21 cellular contexts compared by ENCODE assay signal in genomic region chr7:95569720-95570119, GRCh38. TPM values are rescaled to one million over a fixed set of nuclear protein-coding genes. Genes with fewer than 3 reads are reported as not detected.
DNase-seq lines count a peak whose midpoint lies in the region; ATAC-seq, FAIRE-seq and TF ChIP-seq lines count a peak whose summit lies in the region.
"Had no signal": no experiment of that assay in that cellular context is flagged by ENCODE, and none has a peak within 500 bp of the region (broad histone marks: within the 10 kb centered on the region; RNA-seq: fewer than 3 reads in every experiment).

No MANE protein-coding gene starts in this region.

- WGBS in A549 (ENCODE audit: missing lambda C conversion rate), result 56% methylated on average over 2 of the region's 2 CpGs

- H3K4me1 ChIP-seq in A549, result peaks cover 4% of the 10 kb centered on the region; the same call in 1 of the 3 replicates
- no peaks in the 10 kb centered on the region for H3K4me1 ChIP-seq in GM23338 (ENCODE audit: insufficient read depth)
- H3K4me1 ChIP-seq: BLaER1, Caco-2 had no signal

- H3K36me3 Mint-ChIP-seq in GM23338 (ENCODE audit: low read depth), result no peaks in the 10 kb centered on the region
- H3K36me3 Mint-ChIP-seq: CD4-positive, CD25-positive, alpha-beta regulatory T cell; CD8-positive, alpha-beta T cell had no signal

- peaks cover 1% of the 10 kb centered on the region for H3K27me3 Mint-ChIP-seq in GM23338 (ENCODE audit: insufficient read depth, low read depth, poor library complexity)
- H3K27me3 Mint-ChIP-seq: CD4-positive, CD25-positive, alpha-beta regulatory T cell had no signal

- CTCF ChIA-PET in A549 (lab: Yijun Ruan, JAX), result interaction anchor here (0.6 to 1.1 kb wide), 5 partner anchors 8 to 42 kb away, joined by 3 read pairs; no protein-coding TSS in a partner anchor

- H3K27me3 ChIP-seq in GM23338 (ENCODE audit: insufficient read depth), result no peaks in the 10 kb centered on the region
- H3K27me3 ChIP-seq: BLaER1 had no signal

- peak; percentile 56 for FAIRE-seq in A549 (lab: Jason Lieb, UNC)
- FAIRE-seq: GM12891, GM18507, H1 had no signal

- H3K4me3 Mint-ChIP-seq in GM23338, result no peak overlapping the region
- H3K4me3 Mint-ChIP-seq: B cell; CD4-positive, CD25-positive, alpha-beta regulatory T cell; CD8-positive, alpha-beta T cell had no signal

- TF ChIP-seq RAD21 in A549 (conservative IDR thresholded peaks at IDR 0.05 in 1 of 2, IDR thresholded peaks at IDR 0.05 in 1 of 2), result no peak

- no peak overlapping the region for H3K4me2 ChIP-seq in A549
- no peak overlapping the region for H3K4me2 ChIP-seq in GM23338
- H3K4me2 ChIP-seq: BLaER1 had no signal

- DNase-seq in A549 (ENCODE audit: low read depth in 1 of 2, low spot score in 1 of 2), result peak in 1 of 2 experiments; percentile 11
- no peak for DNase-seq in GM23338 (ENCODE audit: low spot score)
- DNase-seq in M059J (ENCODE audit: low read depth), result peak; percentile 28
- DNase-seq in HuH-7.5 (ENCODE audit: low spot score), result no peak
- no peak for DNase-seq in NCI-H146 (lab: John Stamatoyannopoulos, UW)
- DNase-seq: Caco-2; CD4-positive, CD25-positive, alpha-beta regulatory T cell; CD8-positive, alpha-beta T cell; DMS153; DMS79 treated with DMSO at 0.1 percent for 48 hours; GF-D8; H7; HCEC 1CT had no signal

- H3K9me3 ChIP-seq in A549, result no peaks in the 10 kb centered on the region
- H3K9me3 ChIP-seq: BLaER1, Caco-2 had no signal

- ATAC-seq in A549 (no peak), GM23338 (no peak), HG03565 (IDR thresholded peaks at IDR 0.05; ENCODE audit: unreplicated experiment) (no peak)
- ATAC-seq: CD8-positive, alpha-beta T cell had no signal

- H3K9me3 Mint-ChIP-seq in GM23338, result no peaks in the 10 kb centered on the region; the same call in 2 of the 3 replicates

- no peaks in the 10 kb centered on the region for H3K9me2 ChIP-seq in GM23338 (ENCODE audit: insufficient read depth)

- H4K20me1 ChIP-seq in GM23338 (replicated peaks; ENCODE audit: insufficient read depth), result no peaks in the 10 kb centered on the region
- H4K20me1 ChIP-seq: BLaER1 had no signal

- H3F3A ChIP-seq in GM23338 (replicated peaks; ENCODE audit: low read depth), result no peaks in the 10 kb centered on the region

- H3K79me2 ChIP-seq in GM23338 (replicated peaks; ENCODE audit: insufficient read depth), result no peaks in the 10 kb centered on the region

- no peak for TF ChIP-seq EP300 in A549 (IDR thresholded peaks at IDR 0.05)

- no peak for TF ChIP-seq CTCF in A549 (IDR thresholded peaks at IDR 0.05)
- TF ChIP-seq CTCF in GM23338 (conservative IDR thresholded peaks at IDR 0.05; ENCODE audit: low read depth in 2 of 2), result no peak

- peak overlapping the region; percentile 74; the same call in 1 of the 2 replicates for H3K27ac Mint-ChIP-seq in GM23338
- H3K27ac Mint-ChIP-seq: B cell; CD4-positive, CD25-positive, alpha-beta regulatory T cell; CD8-positive, alpha-beta T cell had no signal

- no peaks in the 10 kb centered on the region for H3K4me1 Mint-ChIP-seq in GM23338
- H3K4me1 Mint-ChIP-seq: B cell; CD4-positive, CD25-positive, alpha-beta regulatory T cell had no signal

- no peak for TF ChIP-seq POLR2A in A549 (IDR thresholded peaks at IDR 0.05; ENCODE audit: low read length)

- no peak overlapping the region for H3K27ac ChIP-seq in A549
- H3K27ac ChIP-seq in GM23338 (ENCODE audit: low read depth), result no peak overlapping the region
- H3K27ac ChIP-seq: BLaER1, C4-2B had no signal

- H2AFZ ChIP-seq in GM23338, result no peak overlapping the region

- H3K36me3 ChIP-seq in GM23338 (ENCODE audit: insufficient read depth), result no peaks in the 10 kb centered on the region
- H3K36me3 ChIP-seq: BLaER1 had no signal

- POLR2A ChIA-PET in A549 (lab: Yijun Ruan, JAX), result no interaction called here

- no peak overlapping the region for H3K4me3 ChIP-seq in A549
- no peak overlapping the region for H3K4me3 ChIP-seq in GM23338
- H3K4me3 ChIP-seq: BLaER1 had no signal

TF ChIP-seq in A549, 52 proteins besides CTCF, POLR2A, EP300 and RAD21:
- peak; percentile 94 for TF ChIP-seq MAFK (IDR thresholded peaks at IDR 0.05; ENCODE audit: partially characterized antibody)
- TF ChIP-seq NFE2L2 (conservative IDR thresholded peaks at IDR 0.05; ENCODE audit: low read length), result peak; percentile 90
- TF ChIP-seq NR3C1 (IDR thresholded peaks at IDR 0.05), result no peak

TF ChIP-seq in GM23338, 12 proteins besides CTCF, POLR2A, EP300 and RAD21:
- no peak for TF ChIP-seq EZH2 (IDR thresholded peaks at IDR 0.05; ENCODE audit: low read depth, unreplicated experiment)
- no peak for TF ChIP-seq ZNF114 (CRISPR knock-in tag; IDR thresholded peaks at IDR 0.05)
- TF ChIP-seq EZH2phosphoT487 (IDR thresholded peaks at IDR 0.05; ENCODE audit: unreplicated experiment), result no peak
- no peak for TF ChIP-seq POLR2AphosphoS5 (IDR thresholded peaks at IDR 0.05; ENCODE audit: low read depth)
- no peak for TF ChIP-seq CREB1 (CRISPR knock-in tag; IDR thresholded peaks at IDR 0.05; ENCODE audit: low read depth)
- no peak for TF ChIP-seq STAT1 (IDR thresholded peaks at IDR 0.05; ENCODE audit: unreplicated experiment)

RNA-seq across cellular contexts. Expression of gene PDK4, which starts 26.6 kb away (rescaled TPM):
- polyA plus RNA-seq in A549 (2011; rRNA removed), result 21.9 and 26.1 TPM in 2 replicates
- polyA plus RNA-seq in A549 (2012; cell fraction: cytosol; rRNA removed), result 2.4 and 3.0 TPM in 2 replicates
- polyA plus RNA-seq in A549 (2012; cell fraction: nucleus; rRNA removed), result 4.0 and 6.2 TPM in 2 replicates
- polyA plus RNA-seq in A549 (2017; fragmentation: RNase III; extraction: RNeasy Plus Mini Kit Qiagen cat#74134 plus additional on column Dnase treatment), result 5.5 to 8.6 TPM (median 6.5 TPM) in 3 replicates
- polyA minus RNA-seq in A549 (2011; rRNA and poly(A)+ RNA removed), result 13.2 and 14.7 TPM in 2 replicates
- total RNA-seq in GM23338 (2014; rRNA removed; shearing (Covaris generic)), result 0.12 TPM in 1 of 2 replicates, not detected in the other
- 0.07 and 0.32 TPM in 2 replicates for polyA plus RNA-seq in GM23338 (2016; fragmentation: Nextera tagmentation; extraction: Ambion mirVana)
- 0.30 and 1.1 TPM in 2 replicates for total RNA-seq in M059J (2014; rRNA removed; shearing (Covaris generic))
- total RNA-seq: CD4-positive, CD25-positive, alpha-beta regulatory T cell; CD8-positive, alpha-beta T cell; G401 had no signal
- polyA plus RNA-seq: CD4-positive, CD25-positive, alpha-beta regulatory T cell; H1 had no signal
